In genomic region chr1:31944205-31945089, GRCh38 we compare ENCODE assay signal across 8 cellular contexts. TPM values are rescaled to one million over a fixed set of nuclear protein-coding genes. Genes with fewer than 3 reads are reported as not detected.
DNase-seq lines count a peak whose midpoint lies in the region; ATAC-seq and TF ChIP-seq lines count a peak whose summit lies in the region.

No MANE protein-coding gene starts in this region.

- H3K27ac Mint-ChIP-seq in GM23338: peak overlapping the region; percentile 96

- H3K27ac ChIP-seq in GM23338 (ENCODE audit: low read depth): peak overlapping the region; percentile 98

- H3K9me3 Mint-ChIP-seq in GM23338: no peaks in the 10 kb centered on the region

- peak overlapping the region; percentile 74 for H3K4me3 ChIP-seq in GM23338
- H3K4me3 ChIP-seq in mononuclear cell (ENCODE audit: low read length): peak overlapping the region; percentile 49

- H3K4me1 Mint-ChIP-seq in GM23338: peaks cover 27% of the 10 kb centered on the region

- peaks cover 10% of the 10 kb centered on the region; the same call in 1 of the 2 replicates for H3K27me3 ChIP-seq in GM23338 (ENCODE audit: insufficient read depth)
- H3K27me3 ChIP-seq in mononuclear cell (ENCODE audit: insufficient read depth, low read length): no peaks in the 10 kb centered on the region

- H3K9me2 ChIP-seq in GM23338 (ENCODE audit: insufficient read depth): no peaks in the 10 kb centered on the region

- DNase-seq in Daoy (ENCODE audit: low read depth) (peak; percentile 91), GM23338 (ENCODE audit: low spot score) (peak; percentile 98), NAMALWA (ENCODE audit: low spot score) (peak; percentile 78), epidermal melanocyte (ENCODE audit: insufficient read length, low spot score) (peak; percentile 66), NCI-H2029 (lab: John Stamatoyannopoulos, UW) (no peak)
- peak; percentile 86 for DNase-seq in activated CD8-positive, alpha-beta memory T cell treated with anti-CD3 and anti-CD28 coated beads for 24 hours
- DNase-seq in stimulated activated CD8-positive, alpha-beta memory T cell treated with anti-CD3 and anti-CD28 coated beads, Interleukin-4, amount 100 ng/mL, for 48 hours: peak; percentile 86

- no peaks in the 10 kb centered on the region for H4K20me1 ChIP-seq in GM23338 (replicated peaks; ENCODE audit: insufficient read depth)

- ATAC-seq in GM23338: peak; percentile 97

- H3K4me2 ChIP-seq in GM23338: peak overlapping the region; percentile 85

- no peak for TF ChIP-seq CTCF in GM23338 (conservative IDR thresholded peaks at IDR 0.05; ENCODE audit: low read depth in 2 of 2)

- H3K4me1 ChIP-seq in GM23338 (ENCODE audit: insufficient read depth) (peaks cover 16% of the 10 kb centered on the region), mononuclear cell (ENCODE audit: insufficient read depth, low read length) (peaks cover 75% of the 10 kb centered on the region)

- H3K9me3 ChIP-seq in mononuclear cell (ENCODE audit: low read depth, low read length): no peaks in the 10 kb centered on the region

- H3F3A ChIP-seq in GM23338 (replicated peaks; ENCODE audit: low read depth): peaks cover 20% of the 10 kb centered on the region; the same call in 1 of the 2 replicates

- no peaks in the 10 kb centered on the region for H3K36me3 Mint-ChIP-seq in GM23338 (ENCODE audit: low read depth)

- peak overlapping the region; percentile 76 for H3K4me3 Mint-ChIP-seq in GM23338

- peaks cover 12% of the 10 kb centered on the region for H3K27me3 Mint-ChIP-seq in GM23338 (ENCODE audit: insufficient read depth, low read depth, poor library complexity)

- H2AFZ ChIP-seq in GM23338: peak overlapping the region; percentile 87

- no peaks in the 10 kb centered on the region for H3K36me3 ChIP-seq in GM23338 (ENCODE audit: insufficient read depth)

- H3K79me2 ChIP-seq in GM23338 (replicated peaks; ENCODE audit: insufficient read depth): no peaks in the 10 kb centered on the region

TF ChIP-seq in GM23338, 12 proteins besides CTCF, POLR2A, EP300 and RAD21:
- TF ChIP-seq EZH2 (IDR thresholded peaks at IDR 0.05; ENCODE audit: low read depth, unreplicated experiment) (no peak), POLR2AphosphoS5 (IDR thresholded peaks at IDR 0.05; ENCODE audit: low read depth) (peak; percentile 95), CREB1 (CRISPR knock-in tag; IDR thresholded peaks at IDR 0.05; ENCODE audit: low read depth) (peak; percentile 37; the same call in 1 of the 2 replicates), ETS1 (IDR thresholded peaks at IDR 0.05) (0 out of 2 replicates have a peak, but pooled peaks have one; percentile 61)

RNA-seq across cellular contexts. Expression of gene PTP4A2, which starts 6.3 kb away (rescaled TPM):
- 388 and 393 TPM in 2 replicates for total RNA-seq in Daoy (2014; rRNA removed; shearing (Covaris generic))
- total RNA-seq in GM23338 (2014; rRNA removed; shearing (Covaris generic)): 260 and 354 TPM in 2 replicates
- polyA plus RNA-seq in GM23338 (2016; fragmentation: Nextera tagmentation; extraction: Ambion mirVana): 138 and 153 TPM in 2 replicates
- total RNA-seq in mononuclear cell: 729 TPM
